In the genomic region with DNA sequence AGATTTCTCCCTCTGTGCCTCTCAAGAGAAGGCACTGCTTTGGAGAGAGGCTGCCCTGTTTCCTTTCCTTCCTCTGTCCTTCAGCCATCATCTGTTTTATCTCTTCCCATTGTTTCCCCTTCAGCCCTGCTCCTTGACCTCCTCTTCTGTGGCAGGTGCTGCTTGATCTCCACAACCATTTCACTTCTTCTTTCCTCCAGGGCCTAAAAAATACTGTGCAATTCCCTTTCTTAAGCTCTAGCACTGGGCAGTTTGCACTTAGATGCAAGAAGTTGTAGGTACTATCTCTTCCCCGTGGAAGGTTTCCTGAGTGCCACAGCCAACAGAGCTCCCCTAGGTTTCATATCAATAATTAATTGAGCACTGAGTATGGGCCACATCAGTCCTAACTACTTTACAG, we compare ENCODE assay signal across 23 cellular contexts. TPM values are rescaled to one million over a fixed set of nuclear protein-coding genes. Genes with fewer than 3 reads are reported as not detected.
DNase-seq lines count a peak whose midpoint lies in the region; ATAC-seq, FAIRE-seq and TF ChIP-seq lines count a peak whose summit lies in the region.
"Had no signal": no experiment of that assay in that cellular context is flagged by ENCODE, and none has a peak within 500 bp of the region (broad histone marks: within the 10 kb centered on the region; RNA-seq: fewer than 3 reads in every experiment).

No MANE protein-coding gene starts in this region.

- peak overlapping the region in 2 of 3 experiments; percentile 5 to 44 for H3K27ac Mint-ChIP-seq in nephron
- H3K27ac Mint-ChIP-seq: CD8-positive, alpha-beta T cell had no signal

- H3K9me2 ChIP-seq in DOHH2 (replicated peaks; ENCODE audit: control insufficient read depth, low read length): no peaks in the 10 kb centered on the region
- no peaks in the 10 kb centered on the region for H3K9me2 ChIP-seq in OCI-LY7 (ENCODE audit: insufficient read depth, low read length)

- DNase-seq in OCI-LY7 (ENCODE audit: low spot score) (no peak), small intestine (no peak)
- no peak for DNase-seq in activated T-cell treated with anti-CD3 and anti-CD28 coated beads, Interleukin-2, amount 50 U/mL, for 4 hours
- DNase-seq: BE2C; CD8-positive, alpha-beta T cell; DND-41; NCI-H1092; NCI-H1436; NCI-H1930; NCI-H226; NCI-H510A treated with DMSO at 0.1 percent for 48 hours; NCI-H748 treated with DMSO at 0.1 percent for 48 hours; OCI-M1; Right ventricle myocardium superior had no signal

- FAIRE-seq in small intestine (lab: Jason Lieb, UNC): no peak
- FAIRE-seq: A549, GM12892 had no signal

- POLR2A ChIA-PET in OCI-LY7 (lab: Charles Lee): interaction anchor here (0.5 to 1.9 kb wide), 9 partner anchors 8 to 401 kb away, joined by 3 to 8 read pairs (median 4); no protein-coding TSS in a partner anchor

- no peaks in the 10 kb centered on the region for H3K36me3 Mint-ChIP-seq in nephron (ENCODE audit: low read depth)
- H3K36me3 Mint-ChIP-seq in activated T-cell treated with anti-CD3 and anti-CD28 coated beads, Interleukin-2, amount 50 U/mL, for 4 hours (ENCODE audit: insufficient read depth): no peaks in the 10 kb centered on the region
- H3K36me3 Mint-ChIP-seq: CD8-positive, alpha-beta T cell; IgD-negative memory B cell had no signal

- peaks cover 7% of the 10 kb centered on the region for H3K27me3 Mint-ChIP-seq in nephron (ENCODE audit: low read depth)
- H3K27me3 Mint-ChIP-seq in activated T-cell treated with anti-CD3 and anti-CD28 coated beads, Interleukin-2, amount 50 U/mL, for 4 hours (ENCODE audit: low read depth): no peaks in the 10 kb centered on the region
- H3K27me3 Mint-ChIP-seq: IgD-negative memory B cell had no signal

- no peak overlapping the region for H3K4me3 ChIP-seq in BLaER1
- H3K4me3 ChIP-seq in DOHH2 (ENCODE audit: low read length): peak overlapping the region; percentile 62
- H3K4me3 ChIP-seq in OCI-LY7 (ENCODE audit: low read depth, low read length, poor library complexity, severe bottlenecking): peak overlapping the region; percentile 33
- H3K4me3 ChIP-seq in small intestine (ENCODE audit: low read depth in 1 of 2, low read length in 2 of 2): no peak overlapping the region
- H3K4me3 ChIP-seq: A549 had no signal

- H3K4me2 ChIP-seq in BLaER1 (peak overlapping the region; percentile 65), DOHH2 (ENCODE audit: low read length) (peak overlapping the region; percentile 71), OCI-LY7 (ENCODE audit: low read length) (peak overlapping the region; percentile 77)
- H3K4me2 ChIP-seq: A549 had no signal

- TF ChIP-seq CTCF in DOHH2 (IDR thresholded peaks at IDR 0.05; ENCODE audit: low read depth, low read length, poor library complexity, severe bottlenecking): no peak
- TF ChIP-seq CTCF in OCI-LY7 (conservative IDR thresholded peaks at IDR 0.05; ENCODE audit: low read length): no peak
- TF ChIP-seq CTCF in nephron (IDR thresholded peaks at IDR 0.05; ENCODE audit: unreplicated experiment in 3 of 3): no peak

- H3K9ac ChIP-seq in BLaER1: no peak overlapping the region

- no peak overlapping the region for H3K4me3 Mint-ChIP-seq in nephron
- H3K4me3 Mint-ChIP-seq in activated T-cell treated with anti-CD3 and anti-CD28 coated beads, Interleukin-2, amount 50 U/mL, for 4 hours: no peak overlapping the region
- H3K4me3 Mint-ChIP-seq: CD8-positive, alpha-beta T cell had no signal

- WGBS in small intestine, 3 donors: 63 to 80% (median 64%) methylated on average over 1 of the region's 1 CpG

- no peaks in the 10 kb centered on the region for H3K9me3 Mint-ChIP-seq in nephron
- H3K9me3 Mint-ChIP-seq in activated T-cell treated with anti-CD3 and anti-CD28 coated beads, Interleukin-2, amount 50 U/mL, for 4 hours: no peaks in the 10 kb centered on the region
- H3K9me3 Mint-ChIP-seq: CD8-positive, alpha-beta T cell; IgD-negative memory B cell had no signal

- H3K36me3 ChIP-seq in BLaER1: no peaks in the 10 kb centered on the region
- no peaks in the 10 kb centered on the region for H3K36me3 ChIP-seq in DOHH2 (ENCODE audit: control insufficient read depth, low read length)
- no peaks in the 10 kb centered on the region for H3K36me3 ChIP-seq in OCI-LY7 (ENCODE audit: insufficient read depth, low read length)
- H3K36me3 ChIP-seq in small intestine (ENCODE audit: control insufficient read depth in 2 of 2, insufficient read depth in 2 of 2, low read length in 2 of 2): no peaks in the 10 kb centered on the region
- H3K36me3 ChIP-seq: BE2C had no signal

- CTCF ChIA-PET in OCI-LY7 (lab: Charles Lee; ENCODE audit: unreplicated experiment): interaction anchor here (0.8 to 1.0 kb wide), 3 partner anchors 11 to 86 kb away, joined by 3 read pairs; no protein-coding TSS in a partner anchor

- H3K9me3 ChIP-seq in BLaER1 (no peaks in the 10 kb centered on the region), DOHH2 (ENCODE audit: control insufficient read depth, insufficient read depth, low read length) (no peaks in the 10 kb centered on the region), OCI-LY7 (ENCODE audit: low read length) (no peaks in the 10 kb centered on the region), small intestine (ENCODE audit: control insufficient read depth, low read depth) (no peaks in the 10 kb centered on the region)
- H3K9me3 ChIP-seq: A549, BE2C had no signal

- peaks cover 15% of the 10 kb centered on the region; the same call in 1 of the 2 replicates for H3F3A ChIP-seq in DOHH2 (ENCODE audit: control insufficient read depth, insufficient read depth)

- H4K20me1 ChIP-seq in BLaER1 (no peaks in the 10 kb centered on the region), DOHH2 (ENCODE audit: control insufficient read depth, insufficient read depth, low read depth, low read length) (no peaks in the 10 kb centered on the region), OCI-LY7 (ENCODE audit: insufficient read depth, low read length) (no peaks in the 10 kb centered on the region)

- H3K27ac ChIP-seq in BLaER1: peak overlapping the region; percentile 27; the same call in 1 of the 2 replicates
- H3K27ac ChIP-seq in DOHH2 (ENCODE audit: low read depth, low read length): no peak overlapping the region
- H3K27ac ChIP-seq in OCI-LY7 (ENCODE audit: low read depth, low read length, poor library complexity, severe bottlenecking): peak overlapping the region; percentile 74
- H3K27ac ChIP-seq in small intestine (ENCODE audit: low read depth in 1 of 2, low read length in 1 of 2): no peak overlapping the region
- H3K27ac ChIP-seq: A549 had no signal

- intact Hi-C loops in OCI-LY7 (cut with micrococcal nuclease; ENCODE audit: unreplicated experiment): loop anchor here (1.0 kb wide), 1 partner anchor 9 kb away; a partner anchor contains a TSS

- H3K4me1 Mint-ChIP-seq in nephron: peaks cover 29% of the 10 kb centered on the region
- H3K4me1 Mint-ChIP-seq in activated T-cell treated with anti-CD3 and anti-CD28 coated beads, Interleukin-2, amount 50 U/mL, for 4 hours (ENCODE audit: low read depth): peaks cover 8% of the 10 kb centered on the region

- no peaks in the 10 kb centered on the region for H3K79me2 ChIP-seq in DOHH2 (ENCODE audit: control insufficient read depth, low read length)
- H3K79me2 ChIP-seq in OCI-LY7 (ENCODE audit: insufficient read depth, low read depth, low read length): no peaks in the 10 kb centered on the region

- H3K27me3 ChIP-seq in BLaER1: no peaks in the 10 kb centered on the region
- no peaks in the 10 kb centered on the region for H3K27me3 ChIP-seq in DOHH2 (ENCODE audit: control insufficient read depth, low read length)
- no peaks in the 10 kb centered on the region for H3K27me3 ChIP-seq in small intestine (ENCODE audit: control insufficient read depth in 2 of 2, insufficient read depth in 2 of 2, low read length in 2 of 2)
- H3K27me3 ChIP-seq: BE2C had no signal

- H3K4me1 ChIP-seq in BLaER1 (peaks cover 29% of the 10 kb centered on the region), DOHH2 (ENCODE audit: control insufficient read depth, low read length) (peaks cover 54% of the 10 kb centered on the region), OCI-LY7 (ENCODE audit: insufficient read depth, low read length, poor library complexity, severe bottlenecking) (peaks cover 50% of the 10 kb centered on the region), small intestine (ENCODE audit: control insufficient read depth in 2 of 2, insufficient read depth in 1 of 2, low read depth in 1 of 2, low read length in 1 of 2) (no peaks in the 10 kb centered on the region)
- H3K4me1 ChIP-seq: A549 had no signal

- H2AFZ ChIP-seq in OCI-LY7 (ENCODE audit: low read length): peak overlapping the region; percentile 67; the same call in 1 of the 2 replicates

- no TSS peak for BruUV-seq in OCI-LY7 (replicated peaks; lab: Mats Ljungman, UMichigan)

- ATAC-seq in SK-N-SH treated with all-trans-retinoic acid at 6 μM for 48 hours (no peak), HG03378 (IDR thresholded peaks at IDR 0.05; ENCODE audit: unreplicated experiment) (no peak)
- no peak for ATAC-seq in activated T-cell treated with anti-CD3 and anti-CD28 coated beads, Interleukin-2, amount 50 U/mL, for 4 hours
- ATAC-seq: A549; CD8-positive, alpha-beta T cell had no signal

TF ChIP-seq in SK-N-SH treated with all-trans-retinoic acid at 6 μM for 48 hours, 23 proteins besides CTCF, POLR2A, EP300 and RAD21 (continues in another document):
- TF ChIP-seq OSR1 (CRISPR knock-in tag; IDR thresholded peaks at IDR 0.05): no peak
- TF ChIP-seq, protein P1, sequence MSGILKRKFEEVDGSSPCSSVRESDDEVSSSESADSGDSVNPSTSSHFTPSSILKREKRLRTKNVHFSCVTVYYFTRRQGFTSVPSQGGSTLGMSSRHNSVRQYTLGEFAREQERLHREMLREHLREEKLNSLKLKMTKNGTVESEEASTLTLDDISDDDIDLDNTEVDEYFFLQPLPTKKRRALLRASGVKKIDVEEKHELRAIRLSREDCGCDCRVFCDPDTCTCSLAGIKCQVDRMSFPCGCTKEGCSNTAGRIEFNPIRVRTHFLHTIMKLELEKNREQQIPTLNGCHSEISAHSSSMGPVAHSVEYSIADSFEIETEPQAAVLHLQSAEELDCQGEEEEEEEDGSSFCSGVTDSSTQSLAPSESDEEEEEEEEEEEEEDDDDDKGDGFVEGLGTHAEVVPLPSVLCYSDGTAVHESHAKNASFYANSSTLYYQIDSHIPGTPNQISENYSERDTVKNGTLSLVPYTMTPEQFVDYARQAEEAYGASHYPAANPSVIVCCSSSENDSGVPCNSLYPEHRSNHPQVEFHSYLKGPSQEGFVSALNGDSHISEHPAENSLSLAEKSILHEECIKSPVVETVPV (CRISPR knock-in tag; IDR thresholded peaks at IDR 0.05): no peak

RNA-seq across cellular contexts. Expression of a gene that starts 8.8 kb away (rescaled TPM):
- total RNA-seq in OCI-LY7 (2014; rRNA removed; shearing (Covaris generic)): 14.6 and 16.8 TPM in 2 replicates
- total RNA-seq in OCI-LY7 (2022): 4.4 and 4.6 TPM in 2 replicates
- polyA plus RNA-seq in small intestine: 1 to 10 TPM in 1 of 3 donors, under 1 TPM in 1, not detected in 1; 0.54 to 1.5 TPM
- total RNA-seq in activated T-cell treated with anti-CD3 and anti-CD28 coated beads, Interleukin-2, amount 50 U/mL, for 4 hours: under 1 TPM; 0.18 to 0.54 (median 0.26) TPM
- total RNA-seq: G401 had no signal

Comparison
In these comparisons a context has a peak if more than half of its experiments do, and no peak if none do; other contexts are left out.
1. H3K27ac ChIP-seq: peak in BLaER1 (single experiment) and OCI-LY7 (single experiment); none in DOHH2 (single experiment) and small intestine (0 of 2).
2. H3K4me3 ChIP-seq: peak in DOHH2 (single experiment) and OCI-LY7 (single experiment); none in BLaER1 (single experiment) and small intestine (0 of 2).
3. Peak in every context shown above with its lines, with median percentiles within 50 percentile points of each other: H3K4me2 ChIP-seq.